22 cellular contexts compared by ENCODE assay signal in the genomic region with DNA sequence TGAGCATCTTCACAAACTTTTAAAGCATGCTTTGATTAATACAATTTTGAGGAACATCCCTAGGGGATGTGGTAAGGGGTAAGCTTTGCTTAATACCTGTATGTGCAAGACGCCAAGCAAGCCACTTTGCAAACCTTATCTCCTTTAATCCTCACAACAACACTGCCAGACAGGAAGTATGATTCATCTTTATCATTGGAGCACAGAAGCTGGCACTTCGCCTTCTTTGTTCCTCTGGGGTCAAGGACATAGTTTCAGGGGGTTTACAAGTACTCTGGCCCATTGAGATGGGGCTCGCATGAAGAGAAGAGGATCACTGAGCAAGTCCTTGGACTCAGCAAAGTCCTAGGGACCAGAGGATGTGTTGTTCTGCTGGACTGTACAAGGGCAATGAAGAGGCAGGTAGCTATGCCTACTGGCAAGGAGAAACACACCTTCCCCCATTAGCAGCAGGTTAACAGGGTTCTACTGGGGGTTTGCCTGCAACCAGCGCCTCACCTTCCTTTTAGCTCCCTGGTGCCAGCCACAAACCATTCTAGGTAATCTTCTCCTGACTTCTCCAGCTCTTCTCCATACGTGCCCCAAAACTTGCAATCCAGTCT. TPM values are rescaled to one million over a fixed set of nuclear protein-coding genes. Genes with fewer than 3 reads are reported as not detected.
DNase-seq lines count a peak whose midpoint lies in the region; ATAC-seq and TF ChIP-seq lines count a peak whose summit lies in the region.
"Had no signal": no experiment of that assay in that cellular context is flagged by ENCODE, and none has a peak within 500 bp of the region (broad histone marks: within the 10 kb centered on the region; RNA-seq: fewer than 3 reads in every experiment).

No MANE protein-coding gene starts in this region.

- no peak overlapping the region for H4K91ac ChIP-seq in H9 (ENCODE audit: insufficient read length, low read depth, low read length)

- peaks cover 4% of the 10 kb centered on the region for H3K9me3 ChIP-seq in A673 (ENCODE audit: low read depth, low read length, poor library complexity, severe bottlenecking)
- no peaks in the 10 kb centered on the region for H3K9me3 ChIP-seq in H9 (ENCODE audit: control insufficient read depth, low read depth, low read length)
- peaks cover 11% of the 10 kb centered on the region; the same call in 1 of the 2 replicates for H3K9me3 ChIP-seq in SK-N-SH
- no peaks in the 10 kb centered on the region for H3K9me3 ChIP-seq in prostate gland
- H3K9me3 ChIP-seq: upper lobe of left lung had no signal

- BruUV-seq in A673 (replicated peaks; lab: Mats Ljungman, UMichigan) = no TSS peak

- H3T11ph ChIP-seq in H9 (ENCODE audit: low read length) = no peak overlapping the region

- H2BK20ac ChIP-seq in H9 (ENCODE audit: low read depth, low read length, poor library complexity, severe bottlenecking) = no peak overlapping the region

- DNase-seq in A673 (ENCODE audit: low spot score) (peak; percentile 55), H9 (no peak), SK-N-SH (no peak), fibroblast of mammary gland (ENCODE audit: low read depth) (peak; percentile 2), ecto neural progenitor cell (ENCODE audit: low spot score) (no peak), endothelial cell (ENCODE audit: low spot score) (no peak), prostate gland (ENCODE audit: low spot score) (no peak)
- DNase-seq: ACHN; activated B cell treated with CpG ODN at 0.5 μM for 24 hours; activated gamma-delta T cell; anterior cingulate cortex; CD4-positive, alpha-beta T cell; hypothalamus; NCI-H1930; NCI-H526; occipital lobe; upper lobe of left lung had no signal

- H2AK5ac ChIP-seq in H9 (ENCODE audit: insufficient read length, low read length) = no peak overlapping the region

- no peaks in the 10 kb centered on the region for H3K9me3 Mint-ChIP-seq in H9
- no peaks in the 10 kb centered on the region for H3K9me3 Mint-ChIP-seq in endothelial cell (ENCODE audit: unreplicated experiment)
- H3K9me3 Mint-ChIP-seq: CD4-positive, alpha-beta T cell; stimulated activated memory B cell treated with anti-CD40 and anti-IgM and Interleukin-4, amounts not matched to agents 10 μg/mL and 1 μg/mL and 100 μg/mL, for 72 hours had no signal

- H3K4me1 ChIP-seq in A673 (ENCODE audit: insufficient read depth, low read length, poor library complexity, severe bottlenecking) = no peaks in the 10 kb centered on the region
- no peaks in the 10 kb centered on the region; the same call in 1 of the 2 replicates for H3K4me1 ChIP-seq in H9 (ENCODE audit: insufficient read depth, low read length)
- peaks cover 0 to 5% of the 10 kb centered on the region in 2 experiments; a peak in 1 of 4 replicates for H3K4me1 ChIP-seq in SK-N-SH (ENCODE audit: control insufficient read depth in 1 of 2, insufficient read depth in 2 of 2, low read depth in 1 of 2, low read length in 1 of 2)
- no peaks in the 10 kb centered on the region for H3K4me1 ChIP-seq in prostate gland (replicated peaks)
- H3K4me1 ChIP-seq: upper lobe of left lung had no signal

- H3K14ac ChIP-seq in H9 (ENCODE audit: insufficient read depth, low read length) = no peak overlapping the region

- no peak for TF ChIP-seq RAD21 in SK-N-SH (IDR thresholded peaks at IDR 0.05; ENCODE audit: low read length)

- H2BK120ac ChIP-seq in H9 (ENCODE audit: low read depth, low read length, poor library complexity, severe bottlenecking) = no peak overlapping the region

- no peak overlapping the region for H4K8ac ChIP-seq in H9 (replicated peaks; ENCODE audit: insufficient read length, low read depth, low read length)

- CTCF ChIA-PET in A673 (lab: Charles Lee) = interaction anchor here (0.6 kb wide), 1 partner anchor 281 kb away, joined by 3 read pairs; no protein-coding TSS in a partner anchor
- CTCF ChIA-PET in SK-N-SH (lab: Yijun Ruan, JAX) = no interaction called here

- H3K4me1 Mint-ChIP-seq in H9 (peaks cover 9% of the 10 kb centered on the region in 2 experiments), endothelial cell (ENCODE audit: unreplicated experiment) (peaks cover 8% of the 10 kb centered on the region)
- H3K4me1 Mint-ChIP-seq: activated B cell treated with CpG ODN at 0.5 μM for 24 hours; stimulated activated memory B cell treated with anti-CD40 and anti-IgM and Interleukin-4, amounts not matched to agents 10 μg/mL and 1 μg/mL and 100 μg/mL, for 72 hours had no signal

- no peak overlapping the region for H3K23ac ChIP-seq in H9 (ENCODE audit: insufficient read length, low read depth, low read length)

- H3K27me3 ChIP-seq in A673 (replicated peaks; ENCODE audit: insufficient read depth, low read depth, low read length, poor library complexity) = no peaks in the 10 kb centered on the region
- no peaks in the 10 kb centered on the region for H3K27me3 ChIP-seq in H9 (ENCODE audit: insufficient read depth, low read length)
- H3K27me3 ChIP-seq in SK-N-SH (ENCODE audit: insufficient read depth) = no peaks in the 10 kb centered on the region
- H3K27me3 ChIP-seq in prostate gland (replicated peaks; ENCODE audit: insufficient read depth) = no peaks in the 10 kb centered on the region
- H3K27me3 ChIP-seq: upper lobe of left lung had no signal

- H3K79me2 ChIP-seq in H9 (ENCODE audit: insufficient read depth, low read length) (no peaks in the 10 kb centered on the region), SK-N-SH (ENCODE audit: insufficient read depth) (no peaks in the 10 kb centered on the region)

- no peaks in the 10 kb centered on the region for H4K20me1 ChIP-seq in H9 (ENCODE audit: control insufficient read depth, insufficient read depth, insufficient read length)
- no peaks in the 10 kb centered on the region for H4K20me1 ChIP-seq in SK-N-SH (ENCODE audit: insufficient read depth)

- no CpG with 5 or more reads among the region's 5 CpGs for WGBS in H9 (ENCODE audit: extremely low coverage, insufficient read length, low lambda C conversion rate)
- WGBS in SK-N-SH (ENCODE audit: low lambda C conversion rate) = 52% methylated on average over 5 of the region's 5 CpGs
- 75% methylated on average over 5 of the region's 5 CpGs for WGBS in prostate gland

- no peak overlapping the region for H3K27ac ChIP-seq in A673 (ENCODE audit: low read depth, low read length, poor library complexity, severe bottlenecking)
- no peak overlapping the region for H3K27ac ChIP-seq in H9 (ENCODE audit: insufficient read length, low read depth, low read length)
- no peak overlapping the region for H3K27ac ChIP-seq in SK-N-SH (ENCODE audit: low read depth in 2 of 2, low read length in 1 of 2)
- H3K27ac ChIP-seq in prostate gland = no peak overlapping the region
- H3K27ac ChIP-seq: coronary artery, upper lobe of left lung had no signal

- TF ChIP-seq POLR2A in prostate gland (IDR thresholded peaks at IDR 0.05) = no peak

- no peak overlapping the region for H2AFZ ChIP-seq in H9 (ENCODE audit: low read length)
- 0 out of 2 replicates have a peak overlapping the region, but pooled peaks have one; percentile 37 for H2AFZ ChIP-seq in SK-N-SH (ENCODE audit: low read depth)

- no peaks in the 10 kb centered on the region for H3K79me1 ChIP-seq in H9 (ENCODE audit: insufficient read depth, low read depth, low read length, poor library complexity, severe bottlenecking)

- no peak overlapping the region for H2BK12ac ChIP-seq in H9 (ENCODE audit: insufficient read length, low read depth, low read length)

- H3K18ac ChIP-seq in H9 (ENCODE audit: insufficient read length, low read depth, low read length) = no peak overlapping the region

- H2BK15ac ChIP-seq in H9 (ENCODE audit: low read depth, low read length) = no peak overlapping the region

- TF ChIP-seq CTCF in A673 (conservative IDR thresholded peaks at IDR 0.05; ENCODE audit: low read depth, low read length) (no peak), H9 (conservative IDR thresholded peaks at IDR 0.05) (no peak), SK-N-SH (IDR thresholded peaks at IDR 0.05) (no peak), fibroblast of mammary gland (conservative IDR thresholded peaks at IDR 0.05; ENCODE audit: control insufficient read depth, insufficient read depth, low read depth, low read length) (no peak), endothelial cell (IDR thresholded peaks at IDR 0.05; ENCODE audit: unreplicated experiment) (no peak), prostate gland (IDR thresholded peaks at IDR 0.05) (no peak)

- no peak overlapping the region for H3K4me2 ChIP-seq in H9 (ENCODE audit: insufficient read depth, insufficient read length, low read length)
- H3K4me2 ChIP-seq in SK-N-SH = no peak overlapping the region

- POLR2A ChIA-PET in A673 (lab: Charles Lee; ENCODE audit: low non-redundant PET) (no interaction called here), SK-N-SH (lab: Yijun Ruan, JAX) (no interaction called here)

- TF ChIP-seq EP300 in SK-N-SH (IDR thresholded peaks at IDR 0.05; ENCODE audit: borderline replicate concordance in 1 of 2, low read depth in 1 of 2, low read length in 1 of 2) = no peak

- no peak overlapping the region for H2BK5ac ChIP-seq in H9 (ENCODE audit: insufficient read length, low read length)

- H3K27ac Mint-ChIP-seq in H9 (peak overlapping the region in 2 of 3 experiments; percentile 19 to 82; a peak in 2 of 7 replicates), endothelial cell (ENCODE audit: unreplicated experiment) (no peak overlapping the region)
- H3K27ac Mint-ChIP-seq: activated B cell treated with CpG ODN at 0.5 μM for 24 hours; CD4-positive, alpha-beta T cell; stimulated activated memory B cell treated with anti-CD40 and anti-IgM and Interleukin-4, amounts not matched to agents 10 μg/mL and 1 μg/mL and 100 μg/mL, for 72 hours had no signal

- H3K36me3 ChIP-seq in A673 (ENCODE audit: insufficient read depth, low read length, poor library complexity, severe bottlenecking) = no peaks in the 10 kb centered on the region
- H3K36me3 ChIP-seq in SK-N-SH (replicated peaks in 1 of 2; ENCODE audit: control insufficient read depth in 1 of 2, insufficient read depth in 2 of 2, low read length in 1 of 2) = peaks cover 0 to 11% of the 10 kb centered on the region in 2 experiments
- no peaks in the 10 kb centered on the region for H3K36me3 ChIP-seq in prostate gland
- H3K36me3 ChIP-seq: upper lobe of left lung had no signal

- no peak overlapping the region for H3K4me3 Mint-ChIP-seq in H9
- H3K4me3 Mint-ChIP-seq in endothelial cell (ENCODE audit: unreplicated experiment) = no peak overlapping the region
- H3K4me3 Mint-ChIP-seq: activated B cell treated with CpG ODN at 0.5 μM for 24 hours; CD4-positive, alpha-beta T cell; stimulated activated memory B cell treated with anti-CD40 and anti-IgM and Interleukin-4, amounts not matched to agents 10 μg/mL and 1 μg/mL and 100 μg/mL, for 72 hours had no signal

- H3K36me3 Mint-ChIP-seq in H9 (ENCODE audit: insufficient read depth in 1 of 3, low read depth in 3 of 3) (no peaks in the 10 kb centered on the region), endothelial cell (ENCODE audit: low read depth, unreplicated experiment) (no peaks in the 10 kb centered on the region)
- H3K36me3 Mint-ChIP-seq: stimulated activated memory B cell treated with anti-CD40 and anti-IgM and Interleukin-4, amounts not matched to agents 10 μg/mL and 1 μg/mL and 100 μg/mL, for 72 hours had no signal

- H3K56ac ChIP-seq in H9 (ENCODE audit: insufficient read length, low read depth, low read length) = no peak overlapping the region

- H3K23me2 ChIP-seq in H9 (ENCODE audit: insufficient read length, low read depth, low read length, poor library complexity, severe bottlenecking) = no peaks in the 10 kb centered on the region

- peaks cover 25% of the 10 kb centered on the region for H3F3A ChIP-seq in SK-N-SH (replicated peaks; ENCODE audit: insufficient read depth)

- no peak overlapping the region for H3K4ac ChIP-seq in H9 (ENCODE audit: low read depth, low read length)

- no peak overlapping the region for H4K5ac ChIP-seq in H9 (ENCODE audit: insufficient read length, low read depth, low read length)

- no peaks in the 10 kb centered on the region; the same call in 1 of the 2 replicates for H3K27me3 Mint-ChIP-seq in H9 (ENCODE audit: low read depth)
- peaks cover 5% of the 10 kb centered on the region for H3K27me3 Mint-ChIP-seq in endothelial cell (ENCODE audit: unreplicated experiment)
- H3K27me3 Mint-ChIP-seq: CD4-positive, alpha-beta T cell had no signal

- H3K9me2 ChIP-seq in SK-N-SH = no peaks in the 10 kb centered on the region

- no peak for ATAC-seq in GM21360 (IDR thresholded peaks at IDR 0.05; ENCODE audit: unreplicated experiment)
- ATAC-seq: esophagus mucosa; stimulated activated memory B cell treated with anti-CD40 and anti-IgM and Interleukin-4, amounts not matched to agents 10 μg/mL and 1 μg/mL and 100 μg/mL, for 72 hours had no signal

- H3K4me3 ChIP-seq in A673 (ENCODE audit: low read depth, low read length, poor library complexity, severe bottlenecking) = no peak overlapping the region
- no peak overlapping the region for H3K4me3 ChIP-seq in SK-N-SH (ENCODE audit: low read depth in 2 of 2, low read length in 1 of 2)
- H3K4me3 ChIP-seq in fibroblast of mammary gland (ENCODE audit: control insufficient read depth, low read depth, low read length) = no peak overlapping the region
- no peak overlapping the region for H3K4me3 ChIP-seq in prostate gland
- H3K4me3 ChIP-seq: coronary artery, upper lobe of left lung had no signal

- intact Hi-C loops in A673 (cut with micrococcal nuclease; ENCODE audit: unreplicated experiment) (no loop called here), prostate gland (cut with DNase I) (no loop called here)

- H3K9ac ChIP-seq in H9 (ENCODE audit: extremely low read depth, insufficient read length, low read length) (no peak overlapping the region), SK-N-SH (no peak overlapping the region)

RNA-seq across cellular contexts. Expression of gene TMEM244, which starts 8.8 kb away (rescaled TPM):
- total RNA-seq in A673 (2021) (not detected in 2 replicates), H9 (2021) (not detected in 2 replicates), endothelial cell (ENCODE audit: unreplicated experiment) (not detected), prostate gland (not detected)
- polyA plus RNA-seq in SK-N-SH (2012; rRNA removed) = 3.8 and 4.1 TPM in 2 replicates
- polyA plus RNA-seq in SK-N-SH (2012; cell fraction: cytosol; rRNA removed) = 5.1 and 7.5 TPM in 2 replicates
- 0.79 and 3.0 TPM in 2 replicates for polyA plus RNA-seq in SK-N-SH (2012; cell fraction: nucleus; rRNA removed)
- total RNA-seq: activated B cell treated with CpG ODN at 0.5 μM for 24 hours; CD4-positive, alpha-beta T cell; esophagus mucosa; mucosa of gallbladder; upper lobe of left lung had no signal

Comparison
In these comparisons a context has a peak if more than half of its experiments do, and no peak if none do; other contexts are left out.
1. DNase-seq: peak in A673 (single experiment) and fibroblast of mammary gland (single experiment); none in H9 (single experiment), SK-N-SH (single experiment), ecto neural progenitor cell (single experiment), endothelial cell (single experiment) and prostate gland (single experiment).